9 cellular contexts compared by ENCODE assay signal in the genomic region with DNA sequence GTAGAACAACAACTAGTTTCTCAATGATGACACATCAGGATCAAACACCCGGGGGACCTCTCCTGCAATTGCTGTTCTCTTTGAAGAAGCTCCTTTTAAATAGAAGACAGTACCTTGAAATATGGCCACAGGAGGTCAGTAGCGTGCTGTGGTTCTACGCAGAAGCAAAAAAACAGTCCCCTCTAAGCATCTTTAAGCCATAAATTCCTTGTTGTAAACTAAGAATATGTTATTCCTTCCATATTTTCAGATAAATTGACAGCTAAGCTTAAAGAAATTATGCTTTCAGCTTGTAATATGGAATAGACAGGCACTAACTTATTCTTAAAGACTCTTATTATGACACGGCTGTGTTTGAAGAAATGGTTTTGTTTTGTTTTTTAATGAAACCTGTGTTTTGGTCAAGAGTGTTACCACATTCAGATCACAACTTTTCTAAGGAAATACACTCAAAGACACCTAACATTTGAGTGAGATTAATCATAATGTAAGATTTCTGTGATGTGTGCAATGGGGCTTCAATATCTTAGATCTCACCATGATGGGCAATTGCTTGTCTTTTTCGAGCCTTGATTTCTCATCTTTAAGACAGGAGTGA. TPM values are rescaled to one million over a fixed set of nuclear protein-coding genes. Genes with fewer than 3 reads are reported as not detected.
DNase-seq lines count a peak whose midpoint lies in the region; ATAC-seq and TF ChIP-seq lines count a peak whose summit lies in the region.
"Had no signal": no experiment of that assay in that cellular context is flagged by ENCODE, and none has a peak within 500 bp of the region (broad histone marks: within the 10 kb centered on the region; RNA-seq: fewer than 3 reads in every experiment).

No MANE protein-coding gene starts in this region.

- no peak for ATAC-seq in GM21576 (IDR thresholded peaks at IDR 0.05; ENCODE audit: unreplicated experiment)

- H3K9me3 Mint-ChIP-seq in HFFc6: no peaks in the 10 kb centered on the region
- H3K9me3 Mint-ChIP-seq in activated CD4-positive, alpha-beta T cell treated with anti-CD3 and anti-CD28 coated beads, Interleukin-2, amount 10 ng/mL, durations not matched to agents 7 days and 5 days: no peaks in the 10 kb centered on the region
- H3K9me3 Mint-ChIP-seq: dendritic cell treated with granulocyte-macrophage colony-stimulating factor and Interleukin-4, amounts not matched to agents 40 ng/mL and 50 ng/mL, for 4 days had no signal

- peaks cover 8% of the 10 kb centered on the region; the same call in 1 of the 2 replicates for H3K27me3 Mint-ChIP-seq in HFFc6 (ENCODE audit: insufficient read depth)
- peaks cover 3% of the 10 kb centered on the region for H3K27me3 Mint-ChIP-seq in activated CD4-positive, alpha-beta T cell treated with anti-CD3 and anti-CD28 coated beads, Interleukin-2, amount 10 ng/mL, durations not matched to agents 7 days and 5 days
- H3K27me3 Mint-ChIP-seq: dendritic cell treated with granulocyte-macrophage colony-stimulating factor and Interleukin-4, amounts not matched to agents 40 ng/mL and 50 ng/mL, for 4 days had no signal

- H3K27ac Mint-ChIP-seq in HFFc6: no peak overlapping the region
- H3K27ac Mint-ChIP-seq in activated CD4-positive, alpha-beta T cell treated with anti-CD3 and anti-CD28 coated beads, Interleukin-2, amount 10 ng/mL, durations not matched to agents 7 days and 5 days: no peak overlapping the region
- H3K27ac Mint-ChIP-seq: dendritic cell treated with granulocyte-macrophage colony-stimulating factor and Interleukin-4, amounts not matched to agents 40 ng/mL and 50 ng/mL, for 4 days had no signal

- no peak overlapping the region for H3K4me3 ChIP-seq in effector memory CD4-positive, alpha-beta T cell (ENCODE audit: insufficient read depth, low read depth, low read length, poor library complexity, severe bottlenecking)

- no peaks in the 10 kb centered on the region for H3K36me3 ChIP-seq in effector memory CD4-positive, alpha-beta T cell (ENCODE audit: control insufficient read depth, insufficient read depth, low read length)

- CTCF ChIA-PET in activated CD4-positive, alpha-beta T cell treated with anti-CD3 and anti-CD28 coated beads, Interleukin-2, amount 10 ng/mL, durations not matched to agents 7 days and 5 days (lab: Charles Lee): interaction anchor here (0.6 to 1.3 kb wide), 12 partner anchors 8 to 592 kb away, joined by 3 to 9 read pairs (median 4); no protein-coding TSS in a partner anchor

- DNase-seq in DMS53 treated with DMSO at 0.1 percent for 48 hours (lab: John Stamatoyannopoulos, UW; ENCODE audit: unreplicated experiment) (peak; percentile 30), HFFc6 (peak; percentile 57), NCI-H526 treated with DMSO at 0.1 percent for 48 hours (lab: John Stamatoyannopoulos, UW) (peak; percentile 59), medulla oblongata (ENCODE audit: extremely low spot score) (peak; percentile 88)
- DNase-seq in activated CD4-positive, alpha-beta T cell treated with anti-CD3 and anti-CD28 coated beads, Interleukin-2, amount 10 ng/mL, durations not matched to agents 7 days and 5 days: peak; percentile 64
- peak; percentile 11 to 40 (median 18) for DNase-seq in effector memory CD4-positive, alpha-beta T cell
- DNase-seq in stimulated activated CD8-positive, alpha-beta memory T cell treated with anti-CD3 and anti-CD28 coated beads, Interleukin-4, amount 100 ng/mL, for 48 hours: peak; percentile 66

- no peaks in the 10 kb centered on the region for H3K4me1 Mint-ChIP-seq in HFFc6 (ENCODE audit: low read depth)
- peaks cover 28% of the 10 kb centered on the region for H3K4me1 Mint-ChIP-seq in activated CD4-positive, alpha-beta T cell treated with anti-CD3 and anti-CD28 coated beads, Interleukin-2, amount 10 ng/mL, durations not matched to agents 7 days and 5 days

- H3K4me1 ChIP-seq in effector memory CD4-positive, alpha-beta T cell (ENCODE audit: control insufficient read depth, insufficient read depth, low read length, poor library complexity, severe bottlenecking): peaks cover 4% of the 10 kb centered on the region

- POLR2A ChIA-PET in activated CD4-positive, alpha-beta T cell treated with anti-CD3 and anti-CD28 coated beads, Interleukin-2, amount 10 ng/mL, durations not matched to agents 7 days and 5 days (lab: Charles Lee): no interaction called here

- H3K9me3 ChIP-seq in effector memory CD4-positive, alpha-beta T cell (ENCODE audit: control insufficient read depth, low read length): no peaks in the 10 kb centered on the region

- TF ChIP-seq CTCF in HFFc6 (IDR thresholded peaks at IDR 0.05): peak; percentile 84

- no peaks in the 10 kb centered on the region for H3K27me3 ChIP-seq in effector memory CD4-positive, alpha-beta T cell (replicated peaks; ENCODE audit: control insufficient read depth, insufficient read depth, low read length, poor library complexity, severe bottlenecking)

- H3K36me3 Mint-ChIP-seq in HFFc6 (ENCODE audit: low read depth): no peaks in the 10 kb centered on the region
- H3K36me3 Mint-ChIP-seq in activated CD4-positive, alpha-beta T cell treated with anti-CD3 and anti-CD28 coated beads, Interleukin-2, amount 10 ng/mL, durations not matched to agents 7 days and 5 days (ENCODE audit: low read depth): no peaks in the 10 kb centered on the region

- H3K27ac ChIP-seq in effector memory CD4-positive, alpha-beta T cell (ENCODE audit: insufficient read depth, low read length, poor library complexity, severe bottlenecking): no peak overlapping the region

- H3K4me3 Mint-ChIP-seq in HFFc6: peak overlapping the region; percentile 14; the same call in 1 of the 2 replicates
- H3K4me3 Mint-ChIP-seq in activated CD4-positive, alpha-beta T cell treated with anti-CD3 and anti-CD28 coated beads, Interleukin-2, amount 10 ng/mL, durations not matched to agents 7 days and 5 days: no peak overlapping the region
- H3K4me3 Mint-ChIP-seq: dendritic cell treated with granulocyte-macrophage colony-stimulating factor and Interleukin-4, amounts not matched to agents 40 ng/mL and 50 ng/mL, for 4 days had no signal

RNA-seq across cellular contexts. Expression of a gene that starts 49.7 kb away (rescaled TPM):
- total RNA-seq in HFFc6 (2021; fragmentation: NEBNext Ultra II Directional; extraction: Animal tissue kit (Norgen Biotek cat#: 25700)): not detected
- not detected for total RNA-seq in activated CD4-positive, alpha-beta T cell treated with anti-CD3 and anti-CD28 coated beads, Interleukin-2, amount 10 ng/mL, durations not matched to agents 7 days and 5 days

Comparison
In these comparisons a context has a peak if more than half of its experiments do, and no peak if none do; other contexts are left out.
1. DNase-seq: peak in every context shown above with its lines; median percentile 88 in medulla oblongata; 66 in stimulated activated CD8-positive, alpha-beta memory T cell treated with anti-CD3 and anti-CD28 coated beads, Interleukin-4, amount 100 ng/mL, for 48 hours; 64 in activated CD4-positive, alpha-beta T cell treated with anti-CD3 and anti-CD28 coated beads, Interleukin-2, amount 10 ng/mL, durations not matched to agents 7 days and 5 days; 59 in NCI-H526 treated with DMSO at 0.1 percent for 48 hours; 57 in HFFc6; 30 in DMS53 treated with DMSO at 0.1 percent for 48 hours; 18 in effector memory CD4-positive, alpha-beta T cell.